In genomic region chr19:35088514-35088913, GRCh38 we compare ENCODE assay signal across 11 cellular contexts. TPM values are rescaled to one million over a fixed set of nuclear protein-coding genes. Genes with fewer than 3 reads are reported as not detected.
DNase-seq lines count a peak whose midpoint lies in the region; ATAC-seq and TF ChIP-seq lines count a peak whose summit lies in the region.
"Had no signal": no experiment of that assay in that cellular context is flagged by ENCODE, and none has a peak within 500 bp of the region (broad histone marks: within the 10 kb centered on the region; RNA-seq: fewer than 3 reads in every experiment).

No MANE protein-coding gene starts in this region.

- H3K9me2 ChIP-seq in GM23338 (ENCODE audit: insufficient read depth), result no peaks in the 10 kb centered on the region

- intact Hi-C loops in mammary epithelial cell (cut with micrococcal nuclease), result no loop called here

- peaks cover 15% of the 10 kb centered on the region for H3K27me3 Mint-ChIP-seq in GM23338 (ENCODE audit: insufficient read depth, low read depth, poor library complexity)

- H4K20me1 ChIP-seq in mammary epithelial cell (ENCODE audit: insufficient read depth, low read length) (no peaks in the 10 kb centered on the region), GM23338 (replicated peaks; ENCODE audit: insufficient read depth) (no peaks in the 10 kb centered on the region)

- H3F3A ChIP-seq in GM23338 (replicated peaks; ENCODE audit: low read depth), result 0 out of 2 replicates have a peak, but pooled peaks cover 5% of the 10 kb centered on the region

- WGBS in mammary epithelial cell (ENCODE audit: low coverage, missing lambda C conversion rate), result 3% methylated on average over 4 of the region's 4 CpGs

- ATAC-seq in GM21360 (IDR thresholded peaks at IDR 0.05; ENCODE audit: unreplicated experiment) (no peak), GM23338 (no peak)

- H3K4me1 ChIP-seq in mammary epithelial cell (ENCODE audit: insufficient read depth, low read length) (peaks cover 20% of the 10 kb centered on the region), GM23338 (ENCODE audit: insufficient read depth) (peaks cover 13% of the 10 kb centered on the region)

- no TSS peak for BruUV-seq in mammary epithelial cell (replicated peaks; lab: Mats Ljungman, UMichigan)

- H3K4me3 Mint-ChIP-seq in GM23338, result no peak overlapping the region
- H3K4me3 Mint-ChIP-seq: activated naive CD4-positive, alpha-beta T cell treated with anti-CD3 and anti-CD28 coated beads, Interleukin-2, amount 10 ng/mL, durations not matched to agents 7 days and 5 days had no signal

- peaks cover 16% of the 10 kb centered on the region; the same call in 2 of the 3 replicates for H3K4me1 Mint-ChIP-seq in GM23338

- in situ Hi-C loops in mammary epithelial cell (cut with MboI; ENCODE audit: low sequenced_read_pairs in 2 of 2), result no loop called here

- no peaks in the 10 kb centered on the region; the same call in 2 of the 3 replicates for H3K36me3 Mint-ChIP-seq in GM23338 (ENCODE audit: low read depth)
- H3K36me3 Mint-ChIP-seq: activated naive CD4-positive, alpha-beta T cell treated with anti-CD3 and anti-CD28 coated beads, Interleukin-2, amount 10 ng/mL, durations not matched to agents 7 days and 5 days had no signal

- no peaks in the 10 kb centered on the region for H3K9me3 Mint-ChIP-seq in GM23338
- H3K9me3 Mint-ChIP-seq: activated naive CD4-positive, alpha-beta T cell treated with anti-CD3 and anti-CD28 coated beads, Interleukin-2, amount 10 ng/mL, durations not matched to agents 7 days and 5 days had no signal

- H3K36me3 ChIP-seq in mammary epithelial cell (ENCODE audit: insufficient read depth, low read length) (no peaks in the 10 kb centered on the region), GM23338 (ENCODE audit: insufficient read depth) (no peaks in the 10 kb centered on the region)

- H3K4me2 ChIP-seq in mammary epithelial cell (ENCODE audit: insufficient read depth, low read depth, low read length), result no peak overlapping the region
- H3K4me2 ChIP-seq in GM23338, result no peak overlapping the region

- H3K4me3 ChIP-seq in mammary epithelial cell (replicated peaks in 1 of 3; ENCODE audit: insufficient read depth in 1 of 3, low read depth in 2 of 3, low read length in 3 of 3) (no peak overlapping the region), GM23338 (no peak overlapping the region)

- TF ChIP-seq CTCF in mammary epithelial cell (conservative IDR thresholded peaks at IDR 0.05 in 1 of 2, IDR thresholded peaks at IDR 0.05 in 1 of 2; ENCODE audit: extremely low read depth in 1 of 2, insufficient read depth in 1 of 2, low read depth in 1 of 2, low read length in 2 of 2) (peak in 1 of 2 donors; percentile 9), GM23338 (conservative IDR thresholded peaks at IDR 0.05; ENCODE audit: low read depth in 2 of 2) (no peak)

- H3K9me3 ChIP-seq in mammary epithelial cell (replicated peaks; ENCODE audit: insufficient read depth, low read length), result no peaks in the 10 kb centered on the region

- no peak overlapping the region for H3K9ac ChIP-seq in mammary epithelial cell (ENCODE audit: insufficient read depth, low read length)

- DNase-seq in AG20443 (ENCODE audit: low spot score) (peak; percentile 93), LoVo (ENCODE audit: low spot score) (peak; percentile 12), mammary epithelial cell (peak; percentile 81), kidney tubule cell (ENCODE audit: low spot score) (peak; percentile 88), caudate nucleus (lab: John Stamatoyannopoulos, UW) (no peak), NCI-H510A treated with DMSO at 0.1 percent for 48 hours (lab: John Stamatoyannopoulos, UW) (no peak), GM23338 (ENCODE audit: low spot score) (no peak)
- DNase-seq: activated naive CD4-positive, alpha-beta T cell treated with anti-CD3 and anti-CD28 coated beads, Interleukin-2, amount 10 ng/mL, durations not matched to agents 7 days and 5 days; NCI-H526 treated with DMSO at 0.1 percent for 48 hours; stimulated activated naive CD4-positive, alpha-beta T cell had no signal

- CTCF ChIA-PET in mammary epithelial cell (lab: Charles Lee; ENCODE audit: low non-redundant PET), result interaction anchor here (0.6 kb wide), 1 partner anchor 44 kb away, joined by 3 read pairs; no protein-coding TSS in a partner anchor

- H3K79me2 ChIP-seq in mammary epithelial cell (ENCODE audit: insufficient read depth, low read length), result no peaks in the 10 kb centered on the region
- H3K79me2 ChIP-seq in GM23338 (replicated peaks; ENCODE audit: insufficient read depth), result no peaks in the 10 kb centered on the region

- H2AFZ ChIP-seq in mammary epithelial cell (ENCODE audit: low read depth, low read length), result peak overlapping the region; percentile 29
- H2AFZ ChIP-seq in GM23338, result no peak overlapping the region

- no peak overlapping the region for H3K27ac ChIP-seq in mammary epithelial cell (ENCODE audit: insufficient read depth, low read depth, low read length)
- no peak overlapping the region for H3K27ac ChIP-seq in caudate nucleus (ENCODE audit: low read depth, low read length)
- no peak overlapping the region for H3K27ac ChIP-seq in GM23338 (ENCODE audit: low read depth)

- H3K27me3 ChIP-seq in mammary epithelial cell (ENCODE audit: insufficient read depth, low read length) (no peaks in the 10 kb centered on the region), GM23338 (ENCODE audit: insufficient read depth) (no peaks in the 10 kb centered on the region)

- dilution Hi-C loops in mammary epithelial cell (cut with HindIII; ENCODE audit: low sequenced_read_pairs), result no loop called here

- no peak overlapping the region for H3K27ac Mint-ChIP-seq in GM23338
- H3K27ac Mint-ChIP-seq: activated naive CD4-positive, alpha-beta T cell treated with anti-CD3 and anti-CD28 coated beads, Interleukin-2, amount 10 ng/mL, durations not matched to agents 7 days and 5 days had no signal

TF ChIP-seq in GM23338, 12 proteins besides CTCF, POLR2A, EP300 and RAD21 (continues in another document):
- TF ChIP-seq EZH2phosphoT487 (IDR thresholded peaks at IDR 0.05; ENCODE audit: unreplicated experiment), result no peak
- TF ChIP-seq ZNF114 (CRISPR knock-in tag; IDR thresholded peaks at IDR 0.05), result no peak
- TF ChIP-seq, protein P1, sequence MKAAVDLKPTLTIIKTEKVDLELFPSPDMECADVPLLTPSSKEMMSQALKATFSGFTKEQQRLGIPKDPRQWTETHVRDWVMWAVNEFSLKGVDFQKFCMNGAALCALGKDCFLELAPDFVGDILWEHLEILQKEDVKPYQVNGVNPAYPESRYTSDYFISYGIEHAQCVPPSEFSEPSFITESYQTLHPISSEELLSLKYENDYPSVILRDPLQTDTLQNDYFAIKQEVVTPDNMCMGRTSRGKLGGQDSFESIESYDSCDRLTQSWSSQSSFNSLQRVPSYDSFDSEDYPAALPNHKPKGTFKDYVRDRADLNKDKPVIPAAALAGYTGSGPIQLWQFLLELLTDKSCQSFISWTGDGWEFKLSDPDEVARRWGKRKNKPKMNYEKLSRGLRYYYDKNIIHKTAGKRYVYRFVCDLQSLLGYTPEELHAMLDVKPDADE (IDR thresholded peaks at IDR 0.05), result no peak
- TF ChIP-seq NANOG (IDR thresholded peaks at IDR 0.05; ENCODE audit: borderline replicate concordance), result no peak
- no peak for TF ChIP-seq ZNF331 (CRISPR knock-in tag; IDR thresholded peaks at IDR 0.05; ENCODE audit: low read depth)
- TF ChIP-seq POLR2AphosphoS5 (IDR thresholded peaks at IDR 0.05; ENCODE audit: low read depth), result no peak

RNA-seq across cellular contexts. Expression of gene FXYD3, which starts 27.1 kb away (rescaled TPM):
- total RNA-seq in mammary epithelial cell, result 100 to 1,000 TPM; 344 to 808 TPM
- 901 TPM for polyA plus RNA-seq in mammary epithelial cell
- 137 TPM for polyA minus RNA-seq in mammary epithelial cell
- not detected in 2 replicates for total RNA-seq in GM23338 (2014; rRNA removed; shearing (Covaris generic))
- 0.81 and 0.89 TPM in 2 replicates for polyA plus RNA-seq in GM23338 (2016; fragmentation: Nextera tagmentation; extraction: Ambion mirVana)

RNA-seq across cellular contexts. Expression of gene LGI4, which starts 46.3 kb away (rescaled TPM):
- total RNA-seq in mammary epithelial cell, result under 1 TPM; 0.17 to 0.42 TPM
- polyA plus RNA-seq in mammary epithelial cell (0.16 TPM), GM23338 (2016; fragmentation: Nextera tagmentation; extraction: Ambion mirVana) (2.3 and 3.4 TPM in 2 replicates)
- 0.21 TPM for polyA minus RNA-seq in mammary epithelial cell
- total RNA-seq in GM23338 (2014; rRNA removed; shearing (Covaris generic)), result 3.6 and 4.3 TPM in 2 replicates

RNA-seq across cellular contexts. Expression of gene HPN, which starts 47.0 kb away (rescaled TPM):
- 1 to 10 TPM in 1 of 2 donors, not detected in 1; 1.0 TPM for total RNA-seq in mammary epithelial cell
- not detected for polyA plus RNA-seq in mammary epithelial cell
- not detected for polyA minus RNA-seq in mammary epithelial cell
- 16.2 and 17.4 TPM in 2 replicates for total RNA-seq in GM23338 (2014; rRNA removed; shearing (Covaris generic))
- 14.0 and 14.6 TPM in 2 replicates for polyA plus RNA-seq in GM23338 (2016; fragmentation: Nextera tagmentation; extraction: Ambion mirVana)

RNA-seq across cellular contexts. Expression of gene FXYD1, which starts 50.1 kb away (rescaled TPM):
- total RNA-seq in mammary epithelial cell, result 1 to 10 TPM in 1 of 2 donors, not detected in 1; 1.9 TPM
- polyA plus RNA-seq in mammary epithelial cell, result 0.17 TPM
- polyA minus RNA-seq in mammary epithelial cell, result not detected
- total RNA-seq in GM23338 (2014; rRNA removed; shearing (Covaris generic)), result 1.5 and 1.7 TPM in 2 replicates
- 26.8 and 31.3 TPM in 2 replicates for polyA plus RNA-seq in GM23338 (2016; fragmentation: Nextera tagmentation; extraction: Ambion mirVana)

RNA-seq across cellular contexts. Expression of gene FXYD7, which starts 54.5 kb away (rescaled TPM):
- 1 to 10 TPM in 1 of 2 donors, not detected in 1; 1.1 TPM for total RNA-seq in mammary epithelial cell
- polyA plus RNA-seq in mammary epithelial cell (0.67 TPM), GM23338 (2016; fragmentation: Nextera tagmentation; extraction: Ambion mirVana) (43.7 and 44.0 TPM in 2 replicates)
- not detected for polyA minus RNA-seq in mammary epithelial cell
- 9.6 and 15.9 TPM in 2 replicates for total RNA-seq in GM23338 (2014; rRNA removed; shearing (Covaris generic))

Comparison
In these comparisons a context has a peak if more than half of its experiments do, and no peak if none do; other contexts are left out.
1. DNase-seq: peak in AG20443 (single experiment), LoVo (single experiment), mammary epithelial cell (single experiment) and kidney tubule cell (single experiment); none in caudate nucleus (0 of 61), NCI-H510A treated with DMSO at 0.1 percent for 48 hours (single experiment) and GM23338 (single experiment).
2. RNA of gene FXYD3, which starts 27.1 kb away (total RNA-seq): 344 to 808 TPM in mammary epithelial cell; not detected in GM23338; every median in the first group is over 100 times any median in the second.